In the genomic region with DNA sequence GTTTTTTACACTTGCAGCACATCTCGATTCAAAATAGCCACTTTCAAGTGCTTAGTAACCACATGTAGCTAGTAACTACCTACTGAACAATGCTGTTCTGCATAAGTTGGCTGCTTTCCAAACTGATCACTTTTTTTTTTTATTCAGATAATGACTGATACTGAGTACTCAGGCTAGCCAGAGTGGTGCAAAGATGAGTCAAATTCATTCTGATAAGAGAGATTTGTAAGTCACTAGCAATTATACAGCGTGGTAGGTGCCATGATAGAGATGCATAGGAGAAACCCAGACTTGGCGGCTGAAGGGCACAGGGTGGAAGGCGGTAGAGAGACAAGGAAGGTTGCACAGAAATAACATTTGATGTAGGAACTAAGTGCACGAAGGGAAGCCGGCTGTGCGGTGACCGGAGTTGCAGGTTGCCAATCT, we compare ENCODE assay signal across 8 cellular contexts. TPM values are rescaled to one million over a fixed set of nuclear protein-coding genes. Genes with fewer than 3 reads are reported as not detected.
DNase-seq lines count a peak whose midpoint lies in the region; ATAC-seq and TF ChIP-seq lines count a peak whose summit lies in the region.

No MANE protein-coding gene starts in this region.

- ATAC-seq in HG03439 (IDR thresholded peaks at IDR 0.05; ENCODE audit: unreplicated experiment) (peak; percentile 13), HG02623 (IDR thresholded peaks at IDR 0.05; ENCODE audit: unreplicated experiment) (no peak)

- TF ChIP-seq RAD21 in liver (IDR thresholded peaks at IDR 0.05), result no peak

- DNase-seq in astrocyte of the spinal cord (ENCODE audit: low read depth, low spot score) (no peak), transverse colon (no peak), GM10266 (ENCODE audit: extremely low spot score) (no peak), HuH-7.5 (ENCODE audit: low spot score) (no peak)

- H3K9ac ChIP-seq in liver (ENCODE audit: low read depth in 1 of 2, low read length in 2 of 2), result no peak overlapping the region

- H3K4me3 ChIP-seq in GM08714 (ENCODE audit: low read length), result peak overlapping the region; percentile 83
- peak overlapping the region; percentile 79 for H3K4me3 ChIP-seq in astrocyte of the spinal cord (ENCODE audit: low read depth, low read length)
- H3K4me3 ChIP-seq in liver (ENCODE audit: low read depth in 1 of 3, low read length in 3 of 3), result peak overlapping the region; percentile 78 to 97 (median 81)
- H3K4me3 ChIP-seq in transverse colon, result peak overlapping the region; percentile 14 to 88 (median 54)

- H3K36me3 ChIP-seq in liver (ENCODE audit: control insufficient read depth in 4 of 4, insufficient read depth in 3 of 4, low read depth in 1 of 4, low read length in 3 of 4) (no peaks in the 10 kb centered on the region), transverse colon (no peaks in the 10 kb centered on the region)

- H3K27ac ChIP-seq in liver (ENCODE audit: low read depth in 1 of 2, low read length in 2 of 2) (peak overlapping the region; percentile 71 to 79), transverse colon (peak overlapping the region; percentile 87 to 93 (median 92))

- WGBS in liver, result 1% methylated on average over 8 of the region's 8 CpGs
- WGBS in transverse colon (ENCODE audit: low coverage in 1 of 2), 2 donors, result 0 to 30% methylated on average over 2 to 8 of the region's 8 CpGs

- no peak for TF ChIP-seq EP300 in transverse colon (IDR thresholded peaks at IDR 0.05; ENCODE audit: low read depth)

- TF ChIP-seq CTCF in astrocyte of the spinal cord (IDR thresholded peaks at IDR 0.05; ENCODE audit: low read depth, low read length), result no peak
- no peak for TF ChIP-seq CTCF in liver (IDR thresholded peaks at IDR 0.05; ENCODE audit: low read depth, low read length, missing input control)
- no peak for TF ChIP-seq CTCF in transverse colon (IDR thresholded peaks at IDR 0.05)
- TF ChIP-seq CTCF in GM10266 (IDR thresholded peaks at IDR 0.05; ENCODE audit: control insufficient read depth, insufficient read depth, low read depth, missing control alignments), result no peak

- peaks cover 0 to 5% (median 0%) of the 10 kb centered on the region in 4 donors for H3K27me3 ChIP-seq in liver (ENCODE audit: control insufficient read depth in 4 of 4, insufficient read depth in 4 of 4, low read length in 3 of 4)
- no peaks in the 10 kb centered on the region for H3K27me3 ChIP-seq in transverse colon

- peaks cover 0 to 16% (median 13%) of the 10 kb centered on the region in 4 donors for H3K4me1 ChIP-seq in liver (ENCODE audit: control insufficient read depth in 4 of 4, insufficient read depth in 4 of 4, low read length in 3 of 4)
- H3K4me1 ChIP-seq in transverse colon, result peaks cover 0 to 18% (median 6%) of the 10 kb centered on the region in 4 donors

- intact Hi-C loops in transverse colon (cut with DNase I; ENCODE audit: low total_unique reads), result no loop called here

- in situ Hi-C loops in astrocyte of the spinal cord (cut with HindIII; ENCODE audit: low sequenced_read_pairs) (no loop called here), transverse colon (cut with MboI; ENCODE audit: low pct_ligation_motif_present in 1 of 4, low pct_unique_long_range_greater_than_20kb in 1 of 4, low sequenced_read_pairs in 3 of 4) (no loop called here)

- no peaks in the 10 kb centered on the region for H3K9me3 ChIP-seq in liver (ENCODE audit: control insufficient read depth in 4 of 4, low read length in 3 of 4)
- H3K9me3 ChIP-seq in transverse colon, result no peaks in the 10 kb centered on the region

- no peak for TF ChIP-seq POLR2A in transverse colon (IDR thresholded peaks at IDR 0.05)

TF ChIP-seq in liver, 16 proteins besides CTCF, POLR2A, EP300 and RAD21:
- TF ChIP-seq HNF4A (conservative IDR thresholded peaks at IDR 0.05) (no peak), FOXA1 (IDR thresholded peaks at IDR 0.05) (no peak), EGR1 (IDR thresholded peaks at IDR 0.05; ENCODE audit: low read depth in 2 of 2) (no peak), TAF1 (conservative IDR thresholded peaks at IDR 0.05) (no peak), RXRA (IDR thresholded peaks at IDR 0.05) (no peak), JUND (IDR thresholded peaks at IDR 0.05) (no peak), NR2F2 (IDR thresholded peaks at IDR 0.05) (no peak), GABPA (IDR thresholded peaks at IDR 0.05 in 1 of 2, conservative IDR thresholded peaks at IDR 0.05 in 1 of 2) (no peak), SP1 (IDR thresholded peaks at IDR 0.05) (no peak), YY1 (IDR thresholded peaks at IDR 0.05) (no peak), FOXA2 (IDR thresholded peaks at IDR 0.05) (no peak), HNF4G (IDR thresholded peaks at IDR 0.05) (no peak)
- TF ChIP-seq, protein P1, sequence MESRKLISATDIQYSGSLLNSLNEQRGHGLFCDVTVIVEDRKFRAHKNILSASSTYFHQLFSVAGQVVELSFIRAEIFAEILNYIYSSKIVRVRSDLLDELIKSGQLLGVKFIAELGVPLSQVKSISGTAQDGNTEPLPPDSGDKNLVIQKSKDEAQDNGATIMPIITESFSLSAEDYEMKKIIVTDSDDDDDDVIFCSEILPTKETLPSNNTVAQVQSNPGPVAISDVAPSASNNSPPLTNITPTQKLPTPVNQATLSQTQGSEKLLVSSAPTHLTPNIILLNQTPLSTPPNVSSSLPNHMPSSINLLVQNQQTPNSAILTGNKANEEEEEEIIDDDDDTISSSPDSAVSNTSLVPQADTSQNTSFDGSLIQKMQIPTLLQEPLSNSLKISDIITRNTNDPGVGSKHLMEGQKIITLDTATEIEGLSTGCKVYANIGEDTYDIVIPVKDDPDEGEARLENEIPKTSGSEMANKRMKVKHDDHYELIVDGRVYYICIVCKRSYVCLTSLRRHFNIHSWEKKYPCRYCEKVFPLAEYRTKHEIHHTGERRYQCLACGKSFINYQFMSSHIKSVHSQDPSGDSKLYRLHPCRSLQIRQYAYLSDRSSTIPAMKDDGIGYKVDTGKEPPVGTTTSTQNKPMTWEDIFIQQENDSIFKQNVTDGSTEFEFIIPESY (IDR thresholded peaks at IDR 0.05), result no peak
- TF ChIP-seq, protein P2, sequence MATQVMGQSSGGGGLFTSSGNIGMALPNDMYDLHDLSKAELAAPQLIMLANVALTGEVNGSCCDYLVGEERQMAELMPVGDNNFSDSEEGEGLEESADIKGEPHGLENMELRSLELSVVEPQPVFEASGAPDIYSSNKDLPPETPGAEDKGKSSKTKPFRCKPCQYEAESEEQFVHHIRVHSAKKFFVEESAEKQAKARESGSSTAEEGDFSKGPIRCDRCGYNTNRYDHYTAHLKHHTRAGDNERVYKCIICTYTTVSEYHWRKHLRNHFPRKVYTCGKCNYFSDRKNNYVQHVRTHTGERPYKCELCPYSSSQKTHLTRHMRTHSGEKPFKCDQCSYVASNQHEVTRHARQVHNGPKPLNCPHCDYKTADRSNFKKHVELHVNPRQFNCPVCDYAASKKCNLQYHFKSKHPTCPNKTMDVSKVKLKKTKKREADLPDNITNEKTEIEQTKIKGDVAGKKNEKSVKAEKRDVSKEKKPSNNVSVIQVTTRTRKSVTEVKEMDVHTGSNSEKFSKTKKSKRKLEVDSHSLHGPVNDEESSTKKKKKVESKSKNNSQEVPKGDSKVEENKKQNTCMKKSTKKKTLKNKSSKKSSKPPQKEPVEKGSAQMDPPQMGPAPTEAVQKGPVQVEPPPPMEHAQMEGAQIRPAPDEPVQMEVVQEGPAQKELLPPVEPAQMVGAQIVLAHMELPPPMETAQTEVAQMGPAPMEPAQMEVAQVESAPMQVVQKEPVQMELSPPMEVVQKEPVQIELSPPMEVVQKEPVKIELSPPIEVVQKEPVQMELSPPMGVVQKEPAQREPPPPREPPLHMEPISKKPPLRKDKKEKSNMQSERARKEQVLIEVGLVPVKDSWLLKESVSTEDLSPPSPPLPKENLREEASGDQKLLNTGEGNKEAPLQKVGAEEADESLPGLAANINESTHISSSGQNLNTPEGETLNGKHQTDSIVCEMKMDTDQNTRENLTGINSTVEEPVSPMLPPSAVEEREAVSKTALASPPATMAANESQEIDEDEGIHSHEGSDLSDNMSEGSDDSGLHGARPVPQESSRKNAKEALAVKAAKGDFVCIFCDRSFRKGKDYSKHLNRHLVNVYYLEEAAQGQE (IDR thresholded peaks at IDR 0.05), result no peak
- TF ChIP-seq, protein P3, sequence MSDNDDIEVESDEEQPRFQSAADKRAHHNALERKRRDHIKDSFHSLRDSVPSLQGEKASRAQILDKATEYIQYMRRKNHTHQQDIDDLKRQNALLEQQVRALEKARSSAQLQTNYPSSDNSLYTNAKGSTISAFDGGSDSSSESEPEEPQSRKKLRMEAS (IDR thresholded peaks at IDR 0.05), result no peak
- TF ChIP-seq, protein P4, sequence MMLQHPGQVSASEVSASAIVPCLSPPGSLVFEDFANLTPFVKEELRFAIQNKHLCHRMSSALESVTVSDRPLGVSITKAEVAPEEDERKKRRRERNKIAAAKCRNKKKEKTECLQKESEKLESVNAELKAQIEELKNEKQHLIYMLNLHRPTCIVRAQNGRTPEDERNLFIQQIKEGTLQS (IDR thresholded peaks at IDR 0.05), result no peak

RNA-seq across cellular contexts. Expression of a gene that starts 0.4 kb away (rescaled TPM):
- total RNA-seq in liver (10 to 100 TPM; 11.8 to 18.1 TPM), transverse colon (10 to 100 TPM; 23.7 to 99.0 (median 56.5) TPM)
- polyA plus RNA-seq in liver, result 10 to 100 TPM in 1 of 2 donors, 1 to 10 TPM in 1; 7.8 to 11.3 TPM

RNA-seq across cellular contexts. Expression of a gene that starts 44.4 kb away (rescaled TPM):
- not detected for total RNA-seq in liver
- polyA plus RNA-seq in liver, result not detected
- total RNA-seq in transverse colon, result not detected
